Comparison of ENCODE assay signal across 20 cellular contexts in genomic region chr1:112772781-112773180, GRCh38. TPM values are rescaled to one million over a fixed set of nuclear protein-coding genes. Genes with fewer than 3 reads are reported as not detected.
DNase-seq lines count a peak whose midpoint lies in the region; ATAC-seq, FAIRE-seq and TF ChIP-seq lines count a peak whose summit lies in the region.
"Had no signal": no experiment of that assay in that cellular context is flagged by ENCODE, and none has a peak within 500 bp of the region (broad histone marks: within the 10 kb centered on the region; RNA-seq: fewer than 3 reads in every experiment).

No MANE protein-coding gene starts in this region.

- H3K9me3 Mint-ChIP-seq in astrocyte (ENCODE audit: unreplicated experiment), result peaks cover 1% of the 10 kb centered on the region
- H3K9me3 Mint-ChIP-seq in stimulated activated naive CD8-positive, alpha-beta T cell treated with anti-CD3 and anti-CD28 coated beads, Interleukin-15, amount 100 ng/mL, for 72 hours, result no peaks in the 10 kb centered on the region
- H3K9me3 Mint-ChIP-seq: CD8-positive, alpha-beta T cell had no signal

- no peak for ATAC-seq in Right ventricle myocardium inferior
- ATAC-seq in HG03571 (IDR thresholded peaks at IDR 0.05; ENCODE audit: unreplicated experiment), result no peak
- ATAC-seq in stimulated activated naive CD8-positive, alpha-beta T cell treated with anti-CD3 and anti-CD28 coated beads, Interleukin-15, amount 100 ng/mL, for 72 hours, result no peak
- ATAC-seq: CD8-positive, alpha-beta T cell had no signal

- intact Hi-C loops in cardiac septum (cut with DNase I), result no loop called here
- intact Hi-C loops in Right ventricle myocardium inferior (cut with DNase I), result no loop called here

- H3K79me2 ChIP-seq in astrocyte (ENCODE audit: insufficient read depth, low read length), result no peaks in the 10 kb centered on the region

- no peak overlapping the region for H3K4me2 ChIP-seq in astrocyte (ENCODE audit: low read length)
- H3K4me2 ChIP-seq: BLaER1 treated with 17β-estradiol and CSF1 and Interleukin-3, amounts not matched to agents 10 nM and 100 nM had no signal

- H3K4me1 Mint-ChIP-seq in astrocyte (ENCODE audit: low read depth, unreplicated experiment), result no peaks in the 10 kb centered on the region
- peaks cover 9% of the 10 kb centered on the region for H3K4me1 Mint-ChIP-seq in stimulated activated naive CD8-positive, alpha-beta T cell treated with anti-CD3 and anti-CD28 coated beads, Interleukin-15, amount 100 ng/mL, for 72 hours

- no peak for FAIRE-seq in astrocyte (lab: Jason Lieb, UNC)
- FAIRE-seq: GM19239, HTR-8/SVneo had no signal

- no peaks in the 10 kb centered on the region for H3K4me1 ChIP-seq in astrocyte (ENCODE audit: insufficient read depth, low read length)

- H3K36me3 Mint-ChIP-seq in astrocyte (ENCODE audit: low read depth, unreplicated experiment), result no peaks in the 10 kb centered on the region
- H3K36me3 Mint-ChIP-seq: CD8-positive, alpha-beta T cell had no signal

- no peak for TF ChIP-seq CTCF in astrocyte (IDR thresholded peaks at IDR 0.05; ENCODE audit: insufficient read depth, low read depth, low read length)
- TF ChIP-seq CTCF in fibroblast of pulmonary artery (IDR thresholded peaks at IDR 0.05; ENCODE audit: low read length, missing control alignments), result no peak

- H3K4me3 Mint-ChIP-seq in astrocyte (ENCODE audit: unreplicated experiment), result no peak overlapping the region
- no peak overlapping the region for H3K4me3 Mint-ChIP-seq in stimulated activated naive CD8-positive, alpha-beta T cell treated with anti-CD3 and anti-CD28 coated beads, Interleukin-15, amount 100 ng/mL, for 72 hours
- H3K4me3 Mint-ChIP-seq: B cell; CD8-positive, alpha-beta T cell had no signal

- H3K9ac ChIP-seq in astrocyte (ENCODE audit: low read length), result no peak overlapping the region
- H3K9ac ChIP-seq: BLaER1 treated with 17β-estradiol and CSF1 and Interleukin-3, amounts not matched to agents 10 nM and 100 nM; GM23248 had no signal

- no peak overlapping the region for H3K27ac Mint-ChIP-seq in astrocyte (ENCODE audit: unreplicated experiment)
- no peak overlapping the region for H3K27ac Mint-ChIP-seq in stimulated activated naive CD8-positive, alpha-beta T cell treated with anti-CD3 and anti-CD28 coated beads, Interleukin-15, amount 100 ng/mL, for 72 hours
- H3K27ac Mint-ChIP-seq: B cell; CD8-positive, alpha-beta T cell had no signal

- no peaks in the 10 kb centered on the region for H3K9me3 ChIP-seq in astrocyte (ENCODE audit: insufficient read depth, low read depth, low read length)

- H3K27me3 Mint-ChIP-seq in astrocyte (ENCODE audit: low read depth, unreplicated experiment), result no peaks in the 10 kb centered on the region
- H3K27me3 Mint-ChIP-seq in stimulated activated naive CD8-positive, alpha-beta T cell treated with anti-CD3 and anti-CD28 coated beads, Interleukin-15, amount 100 ng/mL, for 72 hours, result peaks cover 32% of the 10 kb centered on the region

- H2AFZ ChIP-seq in astrocyte (ENCODE audit: low read depth, low read length), result no peak overlapping the region
- H2AFZ ChIP-seq: GM23248 had no signal

- DNase-seq in cardiac septum (ENCODE audit: low spot score) (peak; percentile 27), Right ventricle myocardium inferior (ENCODE audit: missing footprints) (no peak), astrocyte (ENCODE audit: low read depth) (peak; percentile 83), fibroblast of pulmonary artery (ENCODE audit: low read depth) (peak; percentile 43), H7 (no peak), AG08396 (ENCODE audit: low spot score) (no peak)
- DNase-seq in stimulated activated naive CD8-positive, alpha-beta T cell treated with anti-CD3 and anti-CD28 coated beads, Interleukin-15, amount 100 ng/mL, for 72 hours, result no peak
- DNase-seq: 8988T; Calu3; CD8-positive, alpha-beta T cell; DMS79 treated with DMSO at 0.1 percent for 48 hours; GF-D8; GM23248; HCEC 1CT; IMR-90 had no signal

- H3K27me3 ChIP-seq in astrocyte (ENCODE audit: insufficient read depth, low read length) (no peaks in the 10 kb centered on the region), H7 (ENCODE audit: control insufficient read depth, insufficient read depth, low read length) (no peaks in the 10 kb centered on the region; the same call in 1 of the 2 replicates)
- H3K27me3 ChIP-seq: BLaER1 treated with 17β-estradiol and CSF1 and Interleukin-3, amounts not matched to agents 10 nM and 100 nM had no signal

- H3K27ac ChIP-seq in astrocyte (ENCODE audit: low read depth, low read length), result no peak overlapping the region
- H3K27ac ChIP-seq: BLaER1 treated with 17β-estradiol and CSF1 and Interleukin-3, amounts not matched to agents 10 nM and 100 nM; GM23248 had no signal

- H3K4me3 ChIP-seq in astrocyte (ENCODE audit: insufficient read depth, low read depth, low read length) (no peak overlapping the region), fibroblast of pulmonary artery (replicated peaks; ENCODE audit: low read depth, low read length) (no peak overlapping the region), H7 (ENCODE audit: insufficient read depth, low read depth, low read length) (no peak overlapping the region)
- H3K4me3 ChIP-seq: BLaER1 treated with 17β-estradiol and CSF1 and Interleukin-3, amounts not matched to agents 10 nM and 100 nM; GM23248 had no signal

- no peaks in the 10 kb centered on the region for H4K20me1 ChIP-seq in astrocyte (ENCODE audit: insufficient read depth, low read length)
- H4K20me1 ChIP-seq: BLaER1 treated with 17β-estradiol and CSF1 and Interleukin-3, amounts not matched to agents 10 nM and 100 nM had no signal

- H3K36me3 ChIP-seq in astrocyte (ENCODE audit: insufficient read depth, low read length), result no peaks in the 10 kb centered on the region
- no peaks in the 10 kb centered on the region; the same call in 1 of the 2 replicates for H3K36me3 ChIP-seq in H7 (replicated peaks; ENCODE audit: control insufficient read depth, insufficient read depth, low read length)
- H3K36me3 ChIP-seq: BLaER1 treated with 17β-estradiol and CSF1 and Interleukin-3, amounts not matched to agents 10 nM and 100 nM had no signal

RNA-seq across cellular contexts. Expression of gene PPM1J, which starts 57.6 kb away (rescaled TPM):
- 10.7 TPM for total RNA-seq in cardiac septum
- total RNA-seq in Right ventricle myocardium inferior, result 5.3 TPM
- total RNA-seq in astrocyte, result 5.2 TPM in 2 replicates
- 4.6 and 7.7 TPM in 2 replicates for total RNA-seq in H7 (2014; rRNA removed; shearing (Covaris generic))

Comparison
In these comparisons a context has a peak if more than half of its experiments do, and no peak if none do; other contexts are left out.
1. DNase-seq: peak in cardiac septum (single experiment), astrocyte (single experiment) and fibroblast of pulmonary artery (single experiment); none in Right ventricle myocardium inferior (single experiment), H7 (single experiment), stimulated activated naive CD8-positive, alpha-beta T cell treated with anti-CD3 and anti-CD28 coated beads, Interleukin-15, amount 100 ng/mL, for 72 hours (0 of 2) and AG08396 (single experiment).